In genomic region chr6:31270788-31271640, GRCh38 we compare ENCODE assay signal across 1 cellular context.
TF ChIP-seq lines count a peak whose summit lies in the region.

No MANE protein-coding gene starts in this region.

TF ChIP-seq in WTC11, 78 proteins besides CTCF, POLR2A, EP300 and RAD21 (continued from another document):
- TF ChIP-seq ZNF281 (CRISPR knock-in tag; IDR thresholded peaks at IDR 0.05) (no peak), ZNF263 (CRISPR knock-in tag; IDR thresholded peaks at IDR 0.05; ENCODE audit: low read depth) (no peak), ZNF532 (CRISPR knock-in tag; IDR thresholded peaks at IDR 0.05; ENCODE audit: borderline replicate concordance) (no peak), ZNF512 (CRISPR knock-in tag; IDR thresholded peaks at IDR 0.05; ENCODE audit: borderline replicate concordance) (no peak), RELA (CRISPR knock-in tag; IDR thresholded peaks at IDR 0.05; ENCODE audit: borderline replicate concordance) (no peak), NR2C2 (CRISPR knock-in tag; IDR thresholded peaks at IDR 0.05) (no peak)
